ENCODE assay signal across 1 cellular context in the genomic region with DNA sequence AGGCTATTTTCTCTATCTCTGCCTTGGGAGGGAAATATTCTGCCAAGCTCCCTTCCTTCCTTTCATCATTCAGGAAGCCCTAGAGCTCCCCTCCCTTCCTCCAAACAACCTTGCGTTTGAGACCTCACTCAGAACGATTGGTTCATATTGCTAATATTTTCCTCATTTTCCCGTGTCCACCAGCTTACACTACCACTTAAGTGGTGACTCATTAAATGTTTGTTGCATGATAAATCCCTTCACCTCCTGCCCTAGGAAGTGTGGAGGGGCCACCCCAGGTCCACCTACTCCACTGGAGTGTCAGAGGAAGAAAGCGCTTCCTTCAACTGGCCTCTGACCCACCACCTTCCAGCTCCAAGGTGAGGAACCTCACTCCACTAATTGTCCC.
TF ChIP-seq lines count a peak whose summit lies in the region.

No MANE protein-coding gene starts in this region.

TF ChIP-seq in GM12878, 131 proteins besides CTCF, POLR2A, EP300 and RAD21 (continued from another document):
- TF ChIP-seq SREBF1 (IDR thresholded peaks at IDR 0.05; ENCODE audit: low read length) = no peak
